Comparison of ENCODE assay signal across 18 cellular contexts in genomic region chr20:5220334-5221077, GRCh38.
DNase-seq lines count a peak whose midpoint lies in the region; ATAC-seq, FAIRE-seq and TF ChIP-seq lines count a peak whose summit lies in the region.
"Had no signal": no experiment of that assay in that cellular context is flagged by ENCODE, and none has a peak within 500 bp of the region (broad histone marks: within the 10 kb centered on the region; RNA-seq: fewer than 3 reads in every experiment).

No MANE protein-coding gene starts in this region.

- FAIRE-seq in A549 (lab: Jason Lieb, UNC) = peak; percentile 63
- FAIRE-seq: K562 had no signal

- no peak for TF ChIP-seq EP300 in A549 (IDR thresholded peaks at IDR 0.05)

- no peak for TF ChIP-seq CTCF in A549 (IDR thresholded peaks at IDR 0.05)
- no peak for TF ChIP-seq CTCF in GM10248 (IDR thresholded peaks at IDR 0.05; ENCODE audit: control extremely low read depth, extremely low read depth, low read depth, missing control alignments)
- no peak for TF ChIP-seq CTCF in fibroblast of pulmonary artery (IDR thresholded peaks at IDR 0.05; ENCODE audit: low read length, missing control alignments)
- TF ChIP-seq CTCF in WERI-Rb-1 (IDR thresholded peaks at IDR 0.05; ENCODE audit: low read depth, low read length) = no peak

- TF ChIP-seq RAD21 in A549 (conservative IDR thresholded peaks at IDR 0.05 in 1 of 2, IDR thresholded peaks at IDR 0.05 in 1 of 2) = no peak

- WGBS in A549 (ENCODE audit: missing lambda C conversion rate) = 76% methylated on average over 7 of the region's 7 CpGs

- H3K4me3 ChIP-seq in A549 (no peak overlapping the region), fibroblast of pulmonary artery (replicated peaks; ENCODE audit: low read depth, low read length) (no peak overlapping the region), WERI-Rb-1 (ENCODE audit: low read depth, low read length) (no peak overlapping the region)
- H3K4me3 ChIP-seq: BLaER1 treated with 17β-estradiol and CSF1 and Interleukin-3, amounts not matched to agents 10 nM and 100 nM; K562 had no signal

- ATAC-seq in A549 = no peak
- ATAC-seq in HG03354 (IDR thresholded peaks at IDR 0.05; ENCODE audit: poor library complexity, severe bottlenecking, unreplicated experiment) = no peak
- no peak for ATAC-seq in HG03378 (IDR thresholded peaks at IDR 0.05; ENCODE audit: unreplicated experiment)
- ATAC-seq: K562, Panc1 had no signal

- DNase-seq in A549 (ENCODE audit: low read depth in 1 of 2, low spot score in 1 of 2) (no peak), GM10248 (ENCODE audit: extremely low spot score) (peak; percentile 1), RPMI7951 (ENCODE audit: low read depth) (peak; percentile 54), fibroblast of pulmonary artery (ENCODE audit: low read depth) (peak; percentile 15), WERI-Rb-1 (no peak), NCI-H2029 treated with DMSO at 0.1 percent for 48 hours (lab: John Stamatoyannopoulos, UW) (no peak)
- DNase-seq: DND-41, H7, NCI-H1048, NCI-H146, NCI-H2081 treated with DMSO at 0.1 percent for 48 hours, NCI-H524, Right ventricle myocardium superior had no signal

- H3K4me1 ChIP-seq in A549 = 0 out of 3 replicates have a peak, but pooled peaks cover 3% of the 10 kb centered on the region

- H3K27ac ChIP-seq in A549 (no peak overlapping the region), WERI-Rb-1 (no peak overlapping the region)
- H3K27ac ChIP-seq: BLaER1 treated with 17β-estradiol and CSF1 and Interleukin-3, amounts not matched to agents 10 nM and 100 nM had no signal

- no peaks in the 10 kb centered on the region for H3K27me3 ChIP-seq in WERI-Rb-1 (ENCODE audit: insufficient read depth, low read depth, severe bottlenecking)
- H3K27me3 ChIP-seq: BLaER1 treated with 17β-estradiol and CSF1 and Interleukin-3, amounts not matched to agents 10 nM and 100 nM had no signal

- H3K9me3 ChIP-seq in A549 (no peaks in the 10 kb centered on the region), WERI-Rb-1 (ENCODE audit: severe bottlenecking) (no peaks in the 10 kb centered on the region)

- H3K36me3 ChIP-seq in WERI-Rb-1 = no peaks in the 10 kb centered on the region

- POLR2A ChIA-PET in A549 (lab: Yijun Ruan, JAX) = no interaction called here
- POLR2A ChIA-PET in GM10248 (lab: Yijun Ruan, JAX) = no interaction called here

- no peak for TF ChIP-seq POLR2A in A549 (IDR thresholded peaks at IDR 0.05; ENCODE audit: low read length)

- H3K4me2 ChIP-seq in A549 = no peak overlapping the region

- CTCF ChIA-PET in A549 (lab: Yijun Ruan, JAX) = interaction anchor here (0.6 to 8.8 kb wide), 3 partner anchors 12 to 244 kb away, joined by 3 to 192 read pairs (median 24); no protein-coding TSS in a partner anchor
- CTCF ChIA-PET in GM10248 (lab: Yijun Ruan, JAX) = interaction anchor here (0.7 to 7.4 kb wide), 12 partner anchors 9 to 228 kb away, joined by 3 to 126 read pairs (median 4); partner anchors contain the start of gene CDS2

TF ChIP-seq in A549, 52 proteins besides CTCF, POLR2A, EP300 and RAD21:
- no peak for TF ChIP-seq GATA3 (IDR thresholded peaks at IDR 0.05; ENCODE audit: borderline replicate concordance)
- no peak for TF ChIP-seq HOXA7 (CRISPR knock-in tag; IDR thresholded peaks at IDR 0.05)
- TF ChIP-seq, protein P1, sequence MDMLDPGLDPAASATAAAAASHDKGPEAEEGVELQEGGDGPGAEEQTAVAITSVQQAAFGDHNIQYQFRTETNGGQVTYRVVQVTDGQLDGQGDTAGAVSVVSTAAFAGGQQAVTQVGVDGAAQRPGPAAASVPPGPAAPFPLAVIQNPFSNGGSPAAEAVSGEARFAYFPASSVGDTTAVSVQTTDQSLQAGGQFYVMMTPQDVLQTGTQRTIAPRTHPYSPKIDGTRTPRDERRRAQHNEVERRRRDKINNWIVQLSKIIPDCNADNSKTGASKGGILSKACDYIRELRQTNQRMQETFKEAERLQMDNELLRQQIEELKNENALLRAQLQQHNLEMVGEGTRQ (IDR thresholded peaks at IDR 0.05) = no peak
- no peak for TF ChIP-seq NFE2L2 (conservative IDR thresholded peaks at IDR 0.05; ENCODE audit: low read length)
- TF ChIP-seq FOXS1 (CRISPR knock-in tag; IDR thresholded peaks at IDR 0.05) = no peak
- no peak for TF ChIP-seq CHD2 (IDR thresholded peaks at IDR 0.05; ENCODE audit: low read length, partially characterized antibody)
- TF ChIP-seq BHLHE40 (IDR thresholded peaks at IDR 0.05; ENCODE audit: low read depth, low read length) = no peak

Comparison
In these comparisons a context has a peak if more than half of its experiments do, and no peak if none do; other contexts are left out.
1. DNase-seq: peak in GM10248 (single experiment), RPMI7951 (single experiment) and fibroblast of pulmonary artery (single experiment); none in A549 (0 of 2), WERI-Rb-1 (single experiment) and NCI-H2029 treated with DMSO at 0.1 percent for 48 hours (single experiment).